In the genomic region with DNA sequence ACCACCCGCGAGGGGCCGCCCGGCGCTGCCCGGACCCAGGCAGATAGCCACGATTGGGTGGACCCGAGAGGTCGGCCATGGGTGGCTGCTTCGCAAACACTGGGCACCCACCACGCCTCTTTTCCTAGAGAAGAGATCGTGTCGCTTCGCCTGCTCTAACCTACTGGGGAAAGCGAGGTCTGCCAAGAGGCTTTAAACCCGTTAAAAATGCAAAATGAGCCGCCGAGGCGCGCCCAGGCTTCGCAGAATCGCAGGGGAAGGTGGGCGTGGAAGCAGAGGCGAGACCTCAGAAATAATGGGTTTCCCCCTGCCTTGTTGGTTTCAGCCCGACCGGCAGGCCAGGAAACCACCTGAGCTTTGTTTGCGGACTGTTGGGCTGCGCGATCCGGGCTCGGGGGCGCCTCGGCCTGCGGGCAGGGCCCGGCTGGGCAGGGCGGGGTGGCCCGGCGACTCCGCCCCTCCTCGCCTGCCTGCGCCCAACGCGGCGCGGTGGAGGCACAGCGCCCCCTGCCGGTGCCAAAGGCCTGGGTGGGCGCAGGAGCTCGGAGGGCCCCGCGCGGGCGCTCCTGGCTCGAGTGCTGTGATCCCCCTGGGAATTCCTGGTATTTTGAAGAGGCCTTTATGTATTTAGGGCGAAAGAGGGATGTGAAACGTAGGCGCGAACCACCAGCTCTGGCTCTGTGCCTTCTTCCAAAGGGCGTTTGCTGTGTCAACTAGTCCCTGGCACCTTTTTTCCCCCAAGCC, we compare ENCODE assay signal across 8 cellular contexts.
DNase-seq lines count a peak whose midpoint lies in the region; ATAC-seq lines count a peak whose summit lies in the region.

No MANE protein-coding gene starts in this region.

- DNase-seq in AG08396 (ENCODE audit: low spot score) = peak; percentile 95
- DNase-seq in NCI-H2196 treated with DMSO at 0.1 percent for 48 hours (lab: John Stamatoyannopoulos, UW; ENCODE audit: unreplicated experiment) = peak; percentile 83
- DNase-seq in activated CD4-positive, CD25-positive, alpha-beta regulatory T cell treated with anti-CD3 and anti-CD28 coated beads, Interleukin-2, amount 50 U/mL, for 72 hours = peak; percentile 82
- peak; percentile 62 to 65 for DNase-seq in cerebellar nuclear complex (lab: John Stamatoyannopoulos, UW)
- peak; percentile 86 for DNase-seq in kidney glomerular epithelial cell (lab: John Stamatoyannopoulos, UW)
- peak; percentile 63 to 69 for DNase-seq in stimulated activated CD4-positive, alpha-beta T cell treated with anti-CD3 and anti-CD28 coated beads, Interleukin-15, amount 100 ng/mL, for 48 hours (ENCODE audit: low read depth in 2 of 2)

- ATAC-seq in GM18873 (IDR thresholded peaks at IDR 0.05; ENCODE audit: low FRiP score, unreplicated experiment) (peak; percentile 83), HG03108 (IDR thresholded peaks at IDR 0.05; ENCODE audit: unreplicated experiment) (peak; percentile 76)

Comparison
In these comparisons a context has a peak if more than half of its experiments do, and no peak if none do; other contexts are left out.
1. Peak in every context shown above with its lines: DNase-seq and ATAC-seq.